In genomic region chr7:16265184-16265804, GRCh38 we compare ENCODE assay signal across 32 cellular contexts.
"Had no signal": no experiment of that assay in that cellular context is flagged by ENCODE, and none has a peak within 500 bp of the region (broad histone marks: within the 10 kb centered on the region; RNA-seq: fewer than 3 reads in every experiment).

No MANE protein-coding gene starts in this region.

- H3K4me1 Mint-ChIP-seq: activated CD4-positive, alpha-beta T cell treated with anti-CD3 and anti-CD28 coated beads, Interleukin-2, amount 10 ng/mL, durations not matched to agents 7 days and 5 days; activated naive CD4-positive, alpha-beta T cell treated with anti-CD3 and anti-CD28 coated beads, Interleukin-2, amount 10 ng/mL, durations not matched to agents 7 days and 5 days; activated naive CD8-positive, alpha-beta T cell treated with anti-CD3 and anti-CD28 coated beads, Interleukin-2, amount 10 ng/mL, durations not matched to agents 7 days and 5 days; brain; T-helper 17 cell had no signal

- H3K9me3 Mint-ChIP-seq: activated CD4-positive, alpha-beta memory T cell treated with anti-CD3 and anti-CD28 coated beads, Interleukin-2, amount 10 ng/mL, durations not matched to agents 7 days and 5 days; activated CD4-positive, alpha-beta T cell treated with anti-CD3 and anti-CD28 coated beads, Interleukin-2, amount 10 ng/mL, durations not matched to agents 7 days and 5 days; activated naive CD4-positive, alpha-beta T cell treated with anti-CD3 and anti-CD28 coated beads, Interleukin-2, amount 10 ng/mL, durations not matched to agents 7 days and 5 days; activated naive CD4-positive, alpha-beta T cell treated with anti-CD3 and anti-CD28 coated beads, Interleukin-2, amount 50 U/mL, for 72 hours; activated naive CD8-positive, alpha-beta T cell treated with anti-CD3 and anti-CD28 coated beads, Interleukin-2, amount 10 ng/mL, durations not matched to agents 7 days and 5 days; activated T-cell treated with anti-CD3 and anti-CD28 coated beads, Interleukin-2, amount 50 U/mL, for 24 hours; brain; endodermal cell; T-helper 2 cell treated with Interferon-gamma antibody and Interleukin-4, amounts not matched to agents 5 μg/mL and 100 μg/mL, for 36 hours; WTC11 had no signal

- H3K4me3 ChIP-seq: ascending aorta, breast epithelium, cardiac muscle cell, colonic mucosa had no signal

- H3K27ac Mint-ChIP-seq: activated CD4-positive, alpha-beta memory T cell treated with anti-CD3 and anti-CD28 coated beads, Interleukin-2, amount 10 ng/mL, durations not matched to agents 7 days and 5 days; activated CD4-positive, alpha-beta T cell treated with anti-CD3 and anti-CD28 coated beads, Interleukin-2, amount 10 ng/mL, durations not matched to agents 7 days and 5 days; activated naive CD4-positive, alpha-beta T cell treated with anti-CD3 and anti-CD28 coated beads, Interleukin-2, amount 10 ng/mL, durations not matched to agents 7 days and 5 days; activated naive CD4-positive, alpha-beta T cell treated with anti-CD3 and anti-CD28 coated beads, Interleukin-2, amount 50 U/mL, for 72 hours; activated naive CD8-positive, alpha-beta T cell treated with anti-CD3 and anti-CD28 coated beads, Interleukin-2, amount 10 ng/mL, durations not matched to agents 7 days and 5 days; activated T-cell treated with anti-CD3 and anti-CD28 coated beads, Interleukin-2, amount 50 U/mL, for 24 hours; activated T-cell treated with anti-CD3 and anti-CD28 coated beads, Interleukin-2, amount 50 U/mL, for 72 hours; brain; endodermal cell; T-helper 17 cell; T-helper 2 cell treated with Interferon-gamma antibody and Interleukin-4, amounts not matched to agents 5 μg/mL and 100 μg/mL, for 36 hours; WTC11 had no signal

- H3K4me3 Mint-ChIP-seq: activated CD4-positive, alpha-beta memory T cell treated with anti-CD3 and anti-CD28 coated beads, Interleukin-2, amount 10 ng/mL, durations not matched to agents 7 days and 5 days; activated CD4-positive, alpha-beta T cell treated with anti-CD3 and anti-CD28 coated beads, Interleukin-2, amount 10 ng/mL, durations not matched to agents 7 days and 5 days; activated naive CD4-positive, alpha-beta T cell treated with anti-CD3 and anti-CD28 coated beads, Interleukin-2, amount 10 ng/mL, durations not matched to agents 7 days and 5 days; activated naive CD8-positive, alpha-beta T cell treated with anti-CD3 and anti-CD28 coated beads, Interleukin-2, amount 10 ng/mL, durations not matched to agents 7 days and 5 days; activated T-cell treated with anti-CD3 and anti-CD28 coated beads, Interleukin-2, amount 50 U/mL, for 24 hours; activated T-cell treated with anti-CD3 and anti-CD28 coated beads, Interleukin-2, amount 50 U/mL, for 72 hours; brain; endodermal cell; T-helper 17 cell; T-helper 2 cell treated with Interferon-gamma antibody and Interleukin-4, amounts not matched to agents 5 μg/mL and 100 μg/mL, for 36 hours; WTC11 had no signal

- ATAC-seq: activated naive CD4-positive, alpha-beta T cell treated with anti-CD3 and anti-CD28 coated beads, Interleukin-2, amount 50 U/mL, for 72 hours; activated T-cell treated with anti-CD3 and anti-CD28 coated beads, Interleukin-2, amount 50 U/mL, for 72 hours; esophagus mucosa; T-helper 17 cell; WTC11 had no signal

- H3K27me3 Mint-ChIP-seq: activated CD4-positive, alpha-beta memory T cell treated with anti-CD3 and anti-CD28 coated beads, Interleukin-2, amount 10 ng/mL, durations not matched to agents 7 days and 5 days; activated CD4-positive, alpha-beta T cell treated with anti-CD3 and anti-CD28 coated beads, Interleukin-2, amount 10 ng/mL, durations not matched to agents 7 days and 5 days; activated naive CD4-positive, alpha-beta T cell treated with anti-CD3 and anti-CD28 coated beads, Interleukin-2, amount 10 ng/mL, durations not matched to agents 7 days and 5 days; activated naive CD8-positive, alpha-beta T cell treated with anti-CD3 and anti-CD28 coated beads, Interleukin-2, amount 10 ng/mL, durations not matched to agents 7 days and 5 days; activated T-cell treated with anti-CD3 and anti-CD28 coated beads, Interleukin-2, amount 50 U/mL, for 24 hours; T-helper 17 cell had no signal

- DNase-seq: activated CD4-positive, alpha-beta memory T cell treated with anti-CD3 and anti-CD28 coated beads, Interleukin-2, amount 10 ng/mL, durations not matched to agents 7 days and 5 days; activated CD4-positive, alpha-beta T cell treated with anti-CD3 and anti-CD28 coated beads for 1 hour; activated CD4-positive, alpha-beta T cell treated with anti-CD3 and anti-CD28 coated beads for 4 hours; activated CD4-positive, alpha-beta T cell treated with anti-CD3 and anti-CD28 coated beads, Interleukin-2, amount 10 ng/mL, durations not matched to agents 7 days and 5 days; activated CD4-positive, alpha-beta T cell treated with anti-CD3 and anti-CD28 coated beads, Interleukin-2, amount 50 U/mL, for 4 hours; activated CD8-positive, alpha-beta memory T cell treated with anti-CD3 and anti-CD28 coated beads, Interleukin-2, amount 50 U/mL, for 48 hours; activated gamma-delta T cell; activated naive CD4-positive, alpha-beta T cell; activated naive CD4-positive, alpha-beta T cell treated with anti-CD3 and anti-CD28 coated beads, Interleukin-2, amount 10 ng/mL, durations not matched to agents 7 days and 5 days; activated naive CD8-positive, alpha-beta T cell treated with anti-CD3 and anti-CD28 coated beads, Interleukin-2, amount 10 ng/mL, durations not matched to agents 7 days and 5 days; activated T-cell treated with anti-CD3 and anti-CD28 coated beads for 4 hours; activated T-cell treated with anti-CD3 and anti-CD28 coated beads, Interleukin-2, amount 50 U/mL, for 24 hours; activated T-cell treated with anti-CD3 and anti-CD28 coated beads, Interleukin-2, amount 50 U/mL, for 72 hours; central memory CD4-positive, alpha-beta T cell; cerebellar nuclear complex; colonic mucosa; effector memory CD4-positive, alpha-beta T cell; endodermal cell; foreskin fibroblast; head of caudate nucleus; T-helper 1 cell; T-helper 17 cell; T1000 had no signal

- H3K36me3 Mint-ChIP-seq: activated naive CD4-positive, alpha-beta T cell treated with anti-CD3 and anti-CD28 coated beads, Interleukin-2, amount 10 ng/mL, durations not matched to agents 7 days and 5 days; activated naive CD4-positive, alpha-beta T cell treated with anti-CD3 and anti-CD28 coated beads, Interleukin-2, amount 50 U/mL, for 72 hours; activated naive CD8-positive, alpha-beta T cell treated with anti-CD3 and anti-CD28 coated beads, Interleukin-2, amount 10 ng/mL, durations not matched to agents 7 days and 5 days; brain; WTC11 had no signal

- H3K9me3 ChIP-seq: ascending aorta, breast epithelium, colonic mucosa had no signal

- H3K27ac ChIP-seq: ascending aorta, breast epithelium, cardiac muscle cell, colonic mucosa, VCaP had no signal

- H3K27me3 ChIP-seq: ascending aorta, breast epithelium, cardiac muscle cell, colonic mucosa had no signal

- H3K36me3 ChIP-seq: ascending aorta, breast epithelium, cardiac muscle cell, colonic mucosa had no signal

- H3K4me1 ChIP-seq: ascending aorta, breast epithelium, colonic mucosa had no signal
